In the genomic region with DNA sequence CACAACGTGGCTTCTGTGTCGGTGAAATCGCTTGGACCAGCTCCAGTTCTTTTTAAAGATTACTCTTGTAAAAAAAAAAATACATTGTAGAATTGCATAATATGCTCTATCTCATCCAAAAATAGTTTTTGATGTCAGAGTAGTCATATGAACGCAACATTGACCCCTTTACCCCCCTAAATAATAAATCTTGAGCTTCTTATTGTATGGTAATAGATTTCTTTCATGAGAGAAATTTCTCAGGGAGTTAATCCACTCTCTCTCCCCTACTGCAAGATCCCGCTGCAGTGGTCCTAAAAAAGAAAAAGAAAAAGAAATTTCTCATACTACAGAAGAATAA, we compare ENCODE assay signal across 8 cellular contexts. TPM values are rescaled to one million over a fixed set of nuclear protein-coding genes. Genes with fewer than 3 reads are reported as not detected.
A peak's percentile ranks its signal among the peaks of the same experiment; 100 is the strongest.
DNase-seq lines count a peak whose midpoint lies in the region; TF ChIP-seq lines count a peak whose summit lies in the region.

No MANE protein-coding gene starts in this region.

- TF ChIP-seq CTCF in esophagus squamous epithelium (IDR thresholded peaks at IDR 0.05), result no peak
- no peak for TF ChIP-seq CTCF in ovary (IDR thresholded peaks at IDR 0.05)

- peak overlapping the region; percentile 63 to 79 (median 74) for H3K4me3 Mint-ChIP-seq in CD4-positive, alpha-beta memory T cell

- no peaks in the 10 kb centered on the region for H3K36me3 ChIP-seq in CD4-positive, alpha-beta memory T cell (ENCODE audit: insufficient read depth, low read length)
- no peaks in the 10 kb centered on the region for H3K36me3 ChIP-seq in SJCRH30
- H3K36me3 ChIP-seq in esophagus squamous epithelium, result no peaks in the 10 kb centered on the region
- H3K36me3 ChIP-seq in ovary, result no peaks in the 10 kb centered on the region

- H3K4me1 Mint-ChIP-seq in CD4-positive, alpha-beta memory T cell, result peaks cover 6 to 13% (median 9%) of the 10 kb centered on the region in 4 donors

- H3K27me3 ChIP-seq in CD4-positive, alpha-beta memory T cell (ENCODE audit: insufficient read depth, low read length), result peaks cover 29% of the 10 kb centered on the region
- H3K27me3 ChIP-seq in SJCRH30, result no peaks in the 10 kb centered on the region
- peaks cover 0 to 66% (median 0%) of the 10 kb centered on the region in 4 donors for H3K27me3 ChIP-seq in esophagus squamous epithelium
- H3K27me3 ChIP-seq in ovary, result no peaks in the 10 kb centered on the region

- DNase-seq in CD4-positive, alpha-beta memory T cell, result peak in 1 of 5 donors; percentile 3
- no peak for DNase-seq in SJCRH30
- no peak for DNase-seq in esophagus squamous epithelium (lab: John Stamatoyannopoulos, UW)
- no peak for DNase-seq in ovary
- no peak for DNase-seq in NCI-H345 treated with DMSO at 0.1 percent for 48 hours (lab: John Stamatoyannopoulos, UW; ENCODE audit: unreplicated experiment)
- no peak for DNase-seq in T-helper 9 cell
- no peak for DNase-seq in NCI-H1694 (lab: John Stamatoyannopoulos, UW)
- DNase-seq in cerebellar cortex (ENCODE audit: low spot score), result no peak

- CTCF ChIA-PET in CD4-positive, alpha-beta memory T cell (lab: Charles Lee; ENCODE audit: partially characterized antibody), result interaction anchor here (1.2 kb wide), 3 partner anchors 22 to 176 kb away, joined by 4 read pairs; a partner anchor contains a TSS

- peak overlapping the region in 1 of 2 donors; percentile 42 for H3K4me3 ChIP-seq in CD4-positive, alpha-beta memory T cell (ENCODE audit: low read length in 2 of 2)
- H3K4me3 ChIP-seq in SJCRH30, result peak overlapping the region; percentile 76
- peak overlapping the region; percentile 54 to 79 (median 66) for H3K4me3 ChIP-seq in esophagus squamous epithelium
- peak overlapping the region; percentile 36 for H3K4me3 ChIP-seq in ovary

- TF ChIP-seq EP300 in ovary (IDR thresholded peaks at IDR 0.05), result no peak

- H3K9me3 ChIP-seq in CD4-positive, alpha-beta memory T cell (ENCODE audit: control insufficient read depth in 1 of 2, low read length in 2 of 2), result no peaks in the 10 kb centered on the region
- H3K9me3 ChIP-seq in SJCRH30 (replicated peaks) (peaks cover 3% of the 10 kb centered on the region; the same call in 1 of the 2 replicates), esophagus squamous epithelium (no peaks in the 10 kb centered on the region), ovary (no peaks in the 10 kb centered on the region)

- no peak for TF ChIP-seq POLR2A in esophagus squamous epithelium (IDR thresholded peaks at IDR 0.05)
- TF ChIP-seq POLR2A in ovary (IDR thresholded peaks at IDR 0.05), result no peak

- H3K9me3 Mint-ChIP-seq in CD4-positive, alpha-beta memory T cell, result peaks cover 0 to 5% (median under 1%) of the 10 kb centered on the region in 8 donors

- POLR2A ChIA-PET in CD4-positive, alpha-beta memory T cell (lab: Charles Lee; ENCODE audit: partially characterized antibody), result interaction anchor here (0.9 kb wide), 1 partner anchor 54 kb away, joined by 3 read pairs; a partner anchor contains a TSS

- peaks cover 18% of the 10 kb centered on the region for H3K4me1 ChIP-seq in CD4-positive, alpha-beta memory T cell (ENCODE audit: insufficient read depth, low read length)
- peaks cover 8% of the 10 kb centered on the region for H3K4me1 ChIP-seq in SJCRH30
- peaks cover 8 to 24% (median 15%) of the 10 kb centered on the region in 3 donors for H3K4me1 ChIP-seq in esophagus squamous epithelium
- no peaks in the 10 kb centered on the region for H3K4me1 ChIP-seq in ovary (ENCODE audit: insufficient read depth)

- intact Hi-C loops in CD4-positive, alpha-beta memory T cell (cut with micrococcal nuclease), result loop anchor here (2.0 kb wide), 1 partner anchor 50 kb away; a partner anchor contains a TSS
- intact Hi-C loops in esophagus squamous epithelium (cut with DNase I) (no loop called here), ovary (cut with DNase I) (no loop called here)

- peak overlapping the region in 1 of 7 donors; percentile 45 for H3K27ac Mint-ChIP-seq in CD4-positive, alpha-beta memory T cell

- no peak overlapping the region for H3K27ac ChIP-seq in CD4-positive, alpha-beta memory T cell (ENCODE audit: low read depth, low read length)
- H3K27ac ChIP-seq in SJCRH30 (peak overlapping the region; percentile 65; the same call in 1 of the 2 replicates), esophagus squamous epithelium (peak overlapping the region; percentile 55 to 83 (median 76)), ovary (no peak overlapping the region)

- no peaks in the 10 kb centered on the region for H3K36me3 Mint-ChIP-seq in CD4-positive, alpha-beta memory T cell

- 2 to 4% methylated on average over 5 of the region's 5 CpGs for WGBS in esophagus squamous epithelium, 2 donors
- 4 to 8% (median 4%) methylated on average over 5 of the region's 5 CpGs for WGBS in ovary, 3 donors

- H3K27me3 Mint-ChIP-seq in CD4-positive, alpha-beta memory T cell, result peaks cover 62 to 63% of the 10 kb centered on the region in 2 donors

RNA-seq across cellular contexts. Expression of a gene that starts 50.2 kb away (rescaled TPM):
- 10 to 100 TPM in 1 of 2 experiments, 1 to 10 TPM in 1; 9.9 to 11.0 TPM for total RNA-seq in CD4-positive, alpha-beta memory T cell
- polyA plus RNA-seq in CD4-positive, alpha-beta memory T cell, result 1 to 10 TPM; 1.7 TPM
- 2.8 and 3.1 TPM in 2 replicates for total RNA-seq in SJCRH30 (2014; rRNA removed; shearing (Covaris generic))
- total RNA-seq in esophagus squamous epithelium (10 to 100 TPM in 2 of 4 donors, 1 to 10 TPM in 2; 6.5 to 13.9 (median 9.9) TPM), ovary (10 to 100 TPM in 6 of 7 donors, 1 to 10 TPM in 1; 9.0 to 20.7 (median 19.3) TPM)
- 1 to 10 TPM; 8.9 to 9.0 TPM for polyA plus RNA-seq in ovary

RNA-seq across cellular contexts. Expression of a gene that starts 54.5 kb away (rescaled TPM):
- total RNA-seq in CD4-positive, alpha-beta memory T cell, result 100 to 1,000 TPM; 167 TPM
- 10 to 100 TPM; 19.8 to 53.4 TPM for polyA plus RNA-seq in CD4-positive, alpha-beta memory T cell
- 153 and 197 TPM in 2 replicates for total RNA-seq in SJCRH30 (2014; rRNA removed; shearing (Covaris generic))
- total RNA-seq in esophagus squamous epithelium (100 to 1,000 TPM in 1 of 4 donors, 10 to 100 TPM in 3; 67.3 to 133 (median 79.2) TPM), ovary (100 to 1,000 TPM; 122 to 160 (median 140) TPM)
- polyA plus RNA-seq in ovary, result 10 to 100 TPM; 76.9 to 87.9 TPM

Comparison
In these comparisons a context has a peak if more than half of its experiments do, and no peak if none do; other contexts are left out.
1. H3K27ac ChIP-seq: peak in SJCRH30 (single experiment) and esophagus squamous epithelium (4 of 4); none in CD4-positive, alpha-beta memory T cell (single experiment) and ovary (0 of 2).